In the genomic region with DNA sequence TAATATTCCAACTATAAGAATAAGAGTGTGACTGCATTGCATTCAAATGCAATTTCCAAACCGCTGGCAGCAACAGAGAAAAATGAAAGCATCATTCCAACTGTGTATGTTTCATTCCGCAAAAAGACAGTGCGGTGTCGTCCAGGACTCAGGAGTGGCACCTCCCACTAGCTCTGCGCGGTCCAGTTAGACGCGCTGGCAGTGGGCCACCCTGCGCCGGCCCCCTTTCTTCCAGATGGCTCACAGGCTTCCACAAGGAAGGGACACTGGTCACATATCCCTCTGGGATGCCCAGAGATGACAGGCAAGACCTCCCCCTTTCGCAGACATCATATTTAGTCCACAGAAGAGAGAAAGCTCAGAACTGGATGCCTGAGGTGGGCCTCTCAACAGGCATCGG, we compare ENCODE assay signal across 30 cellular contexts. TPM values are rescaled to one million over a fixed set of nuclear protein-coding genes. Genes with fewer than 3 reads are reported as not detected.
"Had no signal": no experiment of that assay in that cellular context is flagged by ENCODE, and none has a peak within 500 bp of the region (broad histone marks: within the 10 kb centered on the region; RNA-seq: fewer than 3 reads in every experiment).

No MANE protein-coding gene starts in this region.

- H3K4me3 ChIP-seq: ascending aorta, body of pancreas, SJSA1 had no signal

- H3K9me3 ChIP-seq: ascending aorta, body of pancreas, SJSA1 had no signal

- H3K27me3 ChIP-seq: ascending aorta, body of pancreas, SJSA1 had no signal

- DNase-seq: activated CD4-positive, alpha-beta memory T cell treated with anti-CD3 and anti-CD28 coated beads for 36 hours; activated CD4-positive, alpha-beta T cell treated with anti-CD3 and anti-CD28 coated beads, Interleukin-2, amount 10 ng/mL, durations not matched to agents 24 days and 14 days; activated CD4-positive, CD25-positive, alpha-beta regulatory T cell treated with anti-CD3 and anti-CD28 coated beads, Interleukin-2, amount 50 U/mL, for 72 hours; activated CD8-positive, alpha-beta memory T cell treated with anti-CD3 and anti-CD28 coated beads for 24 hours; activated gamma-delta T cell treated with Interleukin-2 at 50 U/mL for 16 hours; activated naive CD4-positive, alpha-beta T cell treated with anti-CD3 and anti-CD28 coated beads, Interleukin-2, amount 10 ng/mL, durations not matched to agents 7 days and 5 days; activated T-cell treated with anti-CD3 and anti-CD28 coated beads for 4 hours; activated T-cell treated with anti-CD3 and anti-CD28 coated beads, Interleukin-2, amount 50 U/mL, for 72 hours; amniotic stem cell; body of pancreas; Kasumi-1; KBM-7; NCI-H1105 treated with DMSO at 0.1 percent for 48 hours; NCI-H1436 treated with DMSO at 0.1 percent for 48 hours; NCI-H187; NCI-H2081; NCI-H510A treated with DMSO at 0.1 percent for 48 hours; NCI-H69; NK-92 treated with Interleukin-12 subunit alpha and Interleukin-12 subunit beta, amount 100 ng/mL, for 24 hours; OCI-M1; RPMI8226; SW 1271 had no signal

- H3K27me3 Mint-ChIP-seq: activated CD4-positive, alpha-beta memory T cell treated with anti-CD3 and anti-CD28 coated beads for 36 hours; activated CD4-positive, alpha-beta T cell treated with anti-CD3 and anti-CD28 coated beads, Interleukin-2, amount 10 ng/mL, durations not matched to agents 24 days and 14 days; activated naive CD4-positive, alpha-beta T cell treated with anti-CD3 and anti-CD28 coated beads, Interleukin-2, amount 10 ng/mL, durations not matched to agents 7 days and 5 days; central memory CD8-positive, alpha-beta T cell had no signal

- H3K4me1 ChIP-seq: ascending aorta, body of pancreas, SJSA1 had no signal

- H3K27ac ChIP-seq: ascending aorta, body of pancreas, SJSA1 had no signal

- H3K9me3 Mint-ChIP-seq: activated CD4-positive, alpha-beta memory T cell treated with anti-CD3 and anti-CD28 coated beads for 36 hours; activated CD4-positive, alpha-beta T cell treated with anti-CD3 and anti-CD28 coated beads, Interleukin-2, amount 10 ng/mL, durations not matched to agents 24 days and 14 days; activated naive CD4-positive, alpha-beta T cell treated with anti-CD3 and anti-CD28 coated beads, Interleukin-2, amount 10 ng/mL, durations not matched to agents 7 days and 5 days; activated T-cell treated with anti-CD3 and anti-CD28 coated beads, Interleukin-2, amount 50 U/mL, for 72 hours; activated T-helper 2 cell treated with anti-CD3 and anti-CD28 coated beads, Interferon-gamma antibody, Interleukin-2, Interleukin-4, amounts not matched to agents 10 μg/mL and 5 μg/mL and 100 μg/mL, durations not matched to agents 14 hours and 24 hours and 36 hours; central memory CD8-positive, alpha-beta T cell; WTC11 had no signal

- ATAC-seq: activated T-cell treated with anti-CD3 and anti-CD28 coated beads, Interleukin-2, amount 50 U/mL, for 72 hours; body of pancreas; Panc1; Right ventricle myocardium inferior; SK-N-SH treated with all-trans-retinoic acid at 6 μM for 48 hours; WTC11 had no signal

- H3K27ac Mint-ChIP-seq: activated CD4-positive, alpha-beta memory T cell treated with anti-CD3 and anti-CD28 coated beads for 36 hours; activated CD4-positive, alpha-beta T cell treated with anti-CD3 and anti-CD28 coated beads, Interleukin-2, amount 10 ng/mL, durations not matched to agents 24 days and 14 days; activated naive CD4-positive, alpha-beta T cell treated with anti-CD3 and anti-CD28 coated beads, Interleukin-2, amount 10 ng/mL, durations not matched to agents 7 days and 5 days; activated T-cell treated with anti-CD3 and anti-CD28 coated beads, Interleukin-2, amount 50 U/mL, for 72 hours; activated T-helper 2 cell treated with anti-CD3 and anti-CD28 coated beads, Interferon-gamma antibody, Interleukin-2, Interleukin-4, amounts not matched to agents 10 μg/mL and 5 μg/mL and 100 μg/mL, durations not matched to agents 14 hours and 24 hours and 36 hours; WTC11 had no signal

- H3K4me1 Mint-ChIP-seq: activated CD4-positive, alpha-beta T cell treated with anti-CD3 and anti-CD28 coated beads, Interleukin-2, amount 10 ng/mL, durations not matched to agents 24 days and 14 days; activated naive CD4-positive, alpha-beta T cell treated with anti-CD3 and anti-CD28 coated beads, Interleukin-2, amount 10 ng/mL, durations not matched to agents 7 days and 5 days; WTC11 had no signal

- H3K4me3 Mint-ChIP-seq: activated CD4-positive, alpha-beta memory T cell treated with anti-CD3 and anti-CD28 coated beads for 36 hours; activated CD4-positive, alpha-beta T cell treated with anti-CD3 and anti-CD28 coated beads, Interleukin-2, amount 10 ng/mL, durations not matched to agents 24 days and 14 days; activated naive CD4-positive, alpha-beta T cell treated with anti-CD3 and anti-CD28 coated beads, Interleukin-2, amount 10 ng/mL, durations not matched to agents 7 days and 5 days; activated T-cell treated with anti-CD3 and anti-CD28 coated beads, Interleukin-2, amount 50 U/mL, for 72 hours; central memory CD8-positive, alpha-beta T cell; WTC11 had no signal

RNA-seq across cellular contexts. Expression of gene TP73, which starts 14.3 kb away (rescaled TPM):
- total RNA-seq: ascending aorta had no signal
